24 cellular contexts compared by ENCODE assay signal in genomic region chr1:193404236-193404635, GRCh38.
"Had no signal": no experiment of that assay in that cellular context is flagged by ENCODE, and none has a peak within 500 bp of the region (broad histone marks: within the 10 kb centered on the region; RNA-seq: fewer than 3 reads in every experiment).

No MANE protein-coding gene starts in this region.

- H3K4me1 ChIP-seq: psoas muscle, thyroid gland had no signal

- H3K9me3 ChIP-seq: heart left ventricle, left ventricle myocardium inferior, lower lobe of right lung, neutrophil, psoas muscle, sigmoid colon, suprapubic skin, thyroid gland had no signal

- ATAC-seq: heart left ventricle, left cardiac atrium, lower lobe of right lung, psoas muscle had no signal

- H3K27me3 Mint-ChIP-seq: naive B cell, type B pancreatic cell had no signal

- DNase-seq: cortex of kidney; dorsolateral prefrontal cortex; effector CD8-positive, alpha-beta T cell; foreskin melanocyte; heart left ventricle; hypothalamus; islet precursor cell; left cardiac atrium; left ventricle myocardium inferior; lower lobe of right lung; midbrain; naive B cell; psoas muscle; sigmoid colon; stimulated activated CD4-positive, alpha-beta T cell treated with anti-CD3 and anti-CD28 coated beads, Interleukin-2, amount 100 ng/mL, for 24 hours; stimulated activated CD4-positive, alpha-beta T cell treated with anti-CD3 and anti-CD28 coated beads, Interleukin-4, amount 100 ng/mL, for 4 hours; stimulated activated naive CD4-positive, alpha-beta T cell; thyroid gland had no signal

- H3K9me3 Mint-ChIP-seq: memory B cell, naive B cell had no signal

- H3K36me3 Mint-ChIP-seq: memory B cell, naive B cell, type B pancreatic cell had no signal

- H3K4me3 ChIP-seq: dorsolateral prefrontal cortex, heart left ventricle, left ventricle myocardium inferior, lower lobe of right lung, psoas muscle, sigmoid colon, skin epidermis, suprapubic skin, thyroid gland had no signal

- H3K27ac Mint-ChIP-seq: memory B cell, type B pancreatic cell had no signal

- H3K27me3 ChIP-seq: dorsolateral prefrontal cortex, heart left ventricle, neutrophil, sigmoid colon, suprapubic skin, thyroid gland had no signal

- H3K4me3 Mint-ChIP-seq: memory B cell, naive B cell, nephron, type B pancreatic cell had no signal

- H3K36me3 ChIP-seq: heart left ventricle, left ventricle myocardium inferior, lower lobe of right lung, neutrophil, sigmoid colon, suprapubic skin, thyroid gland had no signal

- H3K27ac ChIP-seq: dorsolateral prefrontal cortex, heart left ventricle, left ventricle myocardium inferior, lower lobe of right lung, neutrophil, psoas muscle, sigmoid colon, skin epidermis, suprapubic skin, thyroid gland had no signal
